9 cellular contexts compared by ENCODE assay signal in the genomic region with DNA sequence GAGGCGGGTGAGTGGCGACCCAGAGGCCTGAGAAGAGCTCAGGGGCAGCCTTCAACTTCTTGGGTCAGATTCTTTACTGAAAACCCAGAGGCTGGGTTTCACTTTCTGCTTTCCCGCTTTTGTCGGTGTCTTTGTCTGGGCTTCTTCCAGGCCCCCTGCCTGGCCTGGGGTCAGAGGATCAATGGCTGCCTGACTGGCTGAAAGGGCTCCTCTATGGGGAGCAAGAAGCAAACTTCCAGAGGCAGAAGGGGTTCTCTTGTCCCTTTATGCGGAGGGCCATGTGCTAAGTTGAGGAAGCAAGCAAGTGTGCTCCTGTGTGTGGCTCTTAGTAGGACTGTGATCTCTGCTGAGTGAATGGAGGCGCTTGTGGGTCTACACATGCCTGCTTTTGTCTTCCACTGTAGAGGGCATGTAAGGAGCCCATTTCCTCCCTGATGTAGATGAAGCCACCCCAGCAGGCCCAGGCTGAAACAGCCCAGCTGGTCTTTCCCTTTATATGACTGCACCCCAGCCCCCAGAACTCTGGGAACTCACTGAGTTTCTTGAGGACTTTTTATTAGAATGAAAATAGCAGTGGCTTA. TPM values are rescaled to one million over a fixed set of nuclear protein-coding genes. Genes with fewer than 3 reads are reported as not detected.
DNase-seq lines count a peak whose midpoint lies in the region; TF ChIP-seq lines count a peak whose summit lies in the region.
"Had no signal": no experiment of that assay in that cellular context is flagged by ENCODE, and none has a peak within 500 bp of the region (broad histone marks: within the 10 kb centered on the region; RNA-seq: fewer than 3 reads in every experiment).

No MANE protein-coding gene starts in this region.

- H3K27me3 ChIP-seq in neuron (ENCODE audit: insufficient read depth, low read length) = no peaks in the 10 kb centered on the region
- no peaks in the 10 kb centered on the region for H3K27me3 ChIP-seq in HAP-1 (ENCODE audit: low read depth)
- H3K27me3 ChIP-seq: adrenal gland had no signal

- in situ Hi-C loops in HAP-1 (cut with MboI; ENCODE audit: low sequenced_read_pairs) = no loop called here

- H3K4me1 ChIP-seq in ES-I3 (ENCODE audit: insufficient read depth, low read length) = peaks cover 30% of the 10 kb centered on the region
- peaks cover 42% of the 10 kb centered on the region for H3K4me1 ChIP-seq in neuron (ENCODE audit: insufficient read depth, low read length)
- H3K4me1 ChIP-seq in HAP-1 = peaks cover 28% of the 10 kb centered on the region

- H3K4me3 ChIP-seq in SK-N-MC (peak overlapping the region; percentile 88), fibroblast of the aortic adventitia (ENCODE audit: low read depth, low read length) (peak overlapping the region; percentile 58), neuron (ENCODE audit: low read length) (peak overlapping the region; percentile 50), HAP-1 (no peak overlapping the region; the same call in 1 of the 2 replicates)

- no peak overlapping the region for H2AFZ ChIP-seq in neuron (ENCODE audit: low read depth, low read length)

- DNase-seq in SK-N-MC (ENCODE audit: low read depth, low spot score) (no peak), fibroblast of the aortic adventitia (ENCODE audit: low read depth) (no peak), KG1 (lab: John Stamatoyannopoulos, UW) (no peak), HAP-1 (ENCODE audit: low spot score in 2 of 2) (no peak), NCI-H1436 treated with DMSO at 0.1 percent for 48 hours (lab: John Stamatoyannopoulos, UW) (no peak), DMS153 (lab: John Stamatoyannopoulos, UW) (no peak)

- H3K27ac ChIP-seq in SK-N-MC = 0 out of 2 replicates have a peak overlapping the region, but pooled peaks have one; percentile 49

- no peaks in the 10 kb centered on the region for H3K9me3 ChIP-seq in ES-I3 (ENCODE audit: control insufficient read depth, insufficient read depth, low read length)
- H3K9me3 ChIP-seq in SK-N-MC (ENCODE audit: low read depth, low read length) = no peaks in the 10 kb centered on the region
- no peaks in the 10 kb centered on the region for H3K9me3 ChIP-seq in neuron (ENCODE audit: low read length)
- no peaks in the 10 kb centered on the region for H3K9me3 ChIP-seq in HAP-1
- H3K9me3 ChIP-seq: adrenal gland had no signal

- TF ChIP-seq CTCF in fibroblast of the aortic adventitia (IDR thresholded peaks at IDR 0.05; ENCODE audit: insufficient read depth, low read length) = no peak

- no peaks in the 10 kb centered on the region for H3K36me3 ChIP-seq in ES-I3 (ENCODE audit: insufficient read depth, low read length)
- no peaks in the 10 kb centered on the region for H3K36me3 ChIP-seq in SK-N-MC (ENCODE audit: insufficient read depth, low read length)
- H3K36me3 ChIP-seq in neuron (ENCODE audit: insufficient read depth, low read length) = no peaks in the 10 kb centered on the region
- H3K36me3 ChIP-seq in HAP-1 (replicated peaks) = no peaks in the 10 kb centered on the region
- H3K36me3 ChIP-seq: adrenal gland had no signal

- H3K9ac ChIP-seq in ES-I3 (ENCODE audit: low read depth, low read length) (peak overlapping the region; percentile 45; the same call in 1 of the 2 replicates), SK-N-MC (ENCODE audit: insufficient read length) (peak overlapping the region; percentile 63)

RNA-seq across cellular contexts. Expression of gene PKNOX2, which starts 1.0 kb away (rescaled TPM):
- total RNA-seq in fibroblast of the aortic adventitia (ENCODE audit: low replicate concordance) = 2.0 and 8.6 TPM in 2 replicates

RNA-seq across cellular contexts. Expression of gene TMEM218, which starts 52.1 kb away (rescaled TPM):
- 9.2 and 35.1 TPM in 2 replicates for total RNA-seq in fibroblast of the aortic adventitia (ENCODE audit: low replicate concordance)
